ENCODE assay signal across 8 cellular contexts in genomic region chr22:44550666-44551491, GRCh38. TPM values are rescaled to one million over a fixed set of nuclear protein-coding genes. Genes with fewer than 3 reads are reported as not detected.
A peak's percentile ranks its signal among the peaks of the same experiment; 100 is the strongest.
DNase-seq lines count a peak whose midpoint lies in the region; ATAC-seq lines count a peak whose summit lies in the region.

No MANE protein-coding gene starts in this region.

- ATAC-seq in activated T-cell treated with anti-CD3 and anti-CD28 coated beads, Interleukin-2, amount 50 U/mL, for 72 hours (replicated peaks in 1 of 2): peak; percentile 98 to 100
- ATAC-seq in HG03439 (IDR thresholded peaks at IDR 0.05; ENCODE audit: unreplicated experiment): no peak
- ATAC-seq in HG03039 (IDR thresholded peaks at IDR 0.05; ENCODE audit: unreplicated experiment): no peak

- DNase-seq in stimulated activated naive CD4-positive, alpha-beta T cell treated with Interleukin-2 at 50 U/mL for 16 hours (lab: John Stamatoyannopoulos, UW): peak; percentile 18
- DNase-seq in stimulated activated naive CD4-positive, alpha-beta T cell (lab: John Stamatoyannopoulos, UW): no peak
- peak; percentile 61 to 63 for DNase-seq in activated T-cell treated with anti-CD3 and anti-CD28 coated beads, Interleukin-2, amount 50 U/mL, for 72 hours
- DNase-seq in islet precursor cell: peak; percentile 69
- DNase-seq in NCI-H1436 (lab: John Stamatoyannopoulos, UW): no peak

- no peak overlapping the region for H3K27ac Mint-ChIP-seq in activated T-cell treated with anti-CD3 and anti-CD28 coated beads, Interleukin-2, amount 50 U/mL, for 72 hours
- H3K27ac Mint-ChIP-seq in stimulated activated naive CD8-positive, alpha-beta T cell treated with anti-CD3 and anti-CD28 coated beads, Interleukin-15, Interleukin-2, amounts not matched to agents 100 ng/mL and 50 ng/mL, for 24 hours: peak overlapping the region; percentile 74

- H3K36me3 Mint-ChIP-seq in activated T-cell treated with anti-CD3 and anti-CD28 coated beads, Interleukin-2, amount 50 U/mL, for 72 hours (ENCODE audit: insufficient read depth in 2 of 2): no peaks in the 10 kb centered on the region
- H3K36me3 Mint-ChIP-seq in stimulated activated naive CD8-positive, alpha-beta T cell treated with anti-CD3 and anti-CD28 coated beads, Interleukin-15, Interleukin-2, amounts not matched to agents 100 ng/mL and 50 ng/mL, for 24 hours (ENCODE audit: low read depth): no peaks in the 10 kb centered on the region

- no peaks in the 10 kb centered on the region for H3K27me3 Mint-ChIP-seq in activated T-cell treated with anti-CD3 and anti-CD28 coated beads, Interleukin-2, amount 50 U/mL, for 72 hours (ENCODE audit: low read depth)
- peaks cover 12% of the 10 kb centered on the region for H3K27me3 Mint-ChIP-seq in stimulated activated naive CD8-positive, alpha-beta T cell treated with anti-CD3 and anti-CD28 coated beads, Interleukin-15, Interleukin-2, amounts not matched to agents 100 ng/mL and 50 ng/mL, for 24 hours

- H3K4me1 Mint-ChIP-seq in activated T-cell treated with anti-CD3 and anti-CD28 coated beads, Interleukin-2, amount 50 U/mL, for 72 hours (ENCODE audit: low read depth): peaks cover 18% of the 10 kb centered on the region
- peaks cover 12% of the 10 kb centered on the region for H3K4me1 Mint-ChIP-seq in stimulated activated naive CD8-positive, alpha-beta T cell treated with anti-CD3 and anti-CD28 coated beads, Interleukin-15, Interleukin-2, amounts not matched to agents 100 ng/mL and 50 ng/mL, for 24 hours (ENCODE audit: low read depth)

- no peaks in the 10 kb centered on the region for H3K9me3 Mint-ChIP-seq in activated T-cell treated with anti-CD3 and anti-CD28 coated beads, Interleukin-2, amount 50 U/mL, for 72 hours
- no peaks in the 10 kb centered on the region for H3K9me3 Mint-ChIP-seq in stimulated activated naive CD8-positive, alpha-beta T cell treated with anti-CD3 and anti-CD28 coated beads, Interleukin-15, Interleukin-2, amounts not matched to agents 100 ng/mL and 50 ng/mL, for 24 hours

- H3K4me3 Mint-ChIP-seq in activated T-cell treated with anti-CD3 and anti-CD28 coated beads, Interleukin-2, amount 50 U/mL, for 72 hours: peak overlapping the region; percentile 0 to 10
- H3K4me3 Mint-ChIP-seq in stimulated activated naive CD8-positive, alpha-beta T cell treated with anti-CD3 and anti-CD28 coated beads, Interleukin-15, Interleukin-2, amounts not matched to agents 100 ng/mL and 50 ng/mL, for 24 hours: no peak overlapping the region

RNA-seq across cellular contexts. Expression of gene RTL6, which starts 52.8 kb away (rescaled TPM):
- 10 to 100 TPM; 11.9 to 12.9 TPM for total RNA-seq in activated T-cell treated with anti-CD3 and anti-CD28 coated beads, Interleukin-2, amount 50 U/mL, for 72 hours

Comparison
In these comparisons a context has a peak if more than half of its experiments do, and no peak if none do; other contexts are left out.
1. DNase-seq: peak in stimulated activated naive CD4-positive, alpha-beta T cell treated with Interleukin-2 at 50 U/mL for 16 hours (single experiment), activated T-cell treated with anti-CD3 and anti-CD28 coated beads, Interleukin-2, amount 50 U/mL, for 72 hours (2 of 2) and islet precursor cell (single experiment); none in stimulated activated naive CD4-positive, alpha-beta T cell (0 of 6) and NCI-H1436 (single experiment).
2. ATAC-seq: peak in activated T-cell treated with anti-CD3 and anti-CD28 coated beads, Interleukin-2, amount 50 U/mL, for 72 hours (2 of 2); none in HG03439 (single experiment) and HG03039 (single experiment).